Comparison of ENCODE assay signal across 14 cellular contexts in genomic region chr2:8134105-8134903, GRCh38.
DNase-seq lines count a peak whose midpoint lies in the region; ATAC-seq and TF ChIP-seq lines count a peak whose summit lies in the region.
"Had no signal": no experiment of that assay in that cellular context is flagged by ENCODE, and none has a peak within 500 bp of the region (broad histone marks: within the 10 kb centered on the region; RNA-seq: fewer than 3 reads in every experiment).

No MANE protein-coding gene starts in this region.

- intact Hi-C loops in right cardiac atrium (cut with DNase I) = no loop called here
- intact Hi-C loops in left ventricle myocardium superior (cut with micrococcal nuclease) = no loop called here
- intact Hi-C loops in uterus (cut with DNase I; ENCODE audit: low total_unique reads) = no loop called here

- TF ChIP-seq CTCF in lung (IDR thresholded peaks at IDR 0.05; ENCODE audit: control extremely low read depth, extremely low read depth) (no peak), uterus (IDR thresholded peaks at IDR 0.05) (no peak), foreskin keratinocyte (conservative IDR thresholded peaks at IDR 0.05) (no peak), MM.1S (IDR thresholded peaks at IDR 0.05; ENCODE audit: low read length) (no peak)

- peaks cover 5% of the 10 kb centered on the region for H3K4me1 ChIP-seq in right cardiac atrium (ENCODE audit: control insufficient read depth, insufficient read depth, low read length)
- H3K4me1 ChIP-seq in lung (ENCODE audit: control insufficient read depth in 2 of 2, insufficient read depth in 2 of 2, low read length in 2 of 2) = peaks cover 0 to 4% of the 10 kb centered on the region in 2 donors
- H3K4me1 ChIP-seq in uterus = no peaks in the 10 kb centered on the region
- H3K4me1 ChIP-seq in foreskin keratinocyte = no peaks in the 10 kb centered on the region
- H3K4me1 ChIP-seq in MM.1S (ENCODE audit: low read length) = no peaks in the 10 kb centered on the region

- H3K9me3 ChIP-seq in right cardiac atrium (ENCODE audit: control insufficient read depth, low read length) (no peaks in the 10 kb centered on the region), lung (ENCODE audit: control insufficient read depth in 2 of 2, insufficient read depth in 1 of 2, low read length in 1 of 2) (no peaks in the 10 kb centered on the region), uterus (no peaks in the 10 kb centered on the region), MM.1S (replicated peaks; ENCODE audit: insufficient read depth, low read length) (no peaks in the 10 kb centered on the region)
- H3K9me3 ChIP-seq: neutrophil, tibial artery had no signal

- no peak for TF ChIP-seq POLR2A in uterus (IDR thresholded peaks at IDR 0.05)

- no peaks in the 10 kb centered on the region for H3K79me2 ChIP-seq in MM.1S (ENCODE audit: low read length)

- H3K9ac ChIP-seq in MM.1S (ENCODE audit: low read length) = no peak overlapping the region

- no peak overlapping the region for H3K4me2 ChIP-seq in MM.1S (ENCODE audit: low read depth, low read length)

- no peaks in the 10 kb centered on the region for H3K27me3 ChIP-seq in right cardiac atrium (ENCODE audit: control insufficient read depth, insufficient read depth)
- no peaks in the 10 kb centered on the region for H3K27me3 ChIP-seq in lung (ENCODE audit: control insufficient read depth, insufficient read depth)
- H3K27me3 ChIP-seq in uterus = no peaks in the 10 kb centered on the region
- H3K27me3 ChIP-seq in foreskin keratinocyte = no peaks in the 10 kb centered on the region
- no peaks in the 10 kb centered on the region for H3K27me3 ChIP-seq in MM.1S (replicated peaks; ENCODE audit: insufficient read depth, low read length)
- H3K27me3 ChIP-seq: brain microvascular endothelial cell, neutrophil, tibial artery had no signal

- DNase-seq in right cardiac atrium (no peak), left ventricle myocardium superior (no peak), NCI-H748 (lab: John Stamatoyannopoulos, UW; ENCODE audit: unreplicated experiment) (peak; percentile 98), lung (ENCODE audit: low spot score) (no peak), uterus (no peak), foreskin keratinocyte (no peak), A172 (ENCODE audit: low spot score) (no peak), MM.1S (no peak)
- DNase-seq: activated gamma-delta T cell, brain microvascular endothelial cell, NCI-H226, tibial artery had no signal

- no peaks in the 10 kb centered on the region for H3F3A ChIP-seq in MM.1S (ENCODE audit: insufficient read depth, low read length)

- ATAC-seq in right cardiac atrium (peak in 1 of 2 donors; percentile 34), left ventricle myocardium superior (no peak), lung (ENCODE audit: insufficient read depth, low FRiP score) (no peak), foreskin keratinocyte (no peak)
- ATAC-seq: left lobe of liver had no signal

- H3K27ac ChIP-seq in right cardiac atrium (ENCODE audit: low read length) = peak overlapping the region; percentile 79
- H3K27ac ChIP-seq in lung (ENCODE audit: low read depth in 1 of 2, low read length in 1 of 2) = peak overlapping the region; percentile 17 to 63
- peak overlapping the region; percentile 71 to 75 for H3K27ac ChIP-seq in uterus
- no peak overlapping the region for H3K27ac ChIP-seq in foreskin keratinocyte
- no peak overlapping the region for H3K27ac ChIP-seq in MM.1S (ENCODE audit: low read length)
- H3K27ac ChIP-seq: brain microvascular endothelial cell, neutrophil, tibial artery had no signal

- 73% methylated on average over 16 of the region's 16 CpGs for WGBS in right cardiac atrium
- WGBS in lung, 2 donors = 66 to 71% methylated on average over 16 of the region's 16 CpGs

- no peaks in the 10 kb centered on the region for H3K9me2 ChIP-seq in MM.1S (replicated peaks; ENCODE audit: insufficient read depth, low read length)

- H2AFZ ChIP-seq in MM.1S (ENCODE audit: low read length) = no peak overlapping the region

- no peak overlapping the region for H3K4me3 ChIP-seq in right cardiac atrium (ENCODE audit: low read length)
- H3K4me3 ChIP-seq in lung = no peak overlapping the region
- no peak overlapping the region for H3K4me3 ChIP-seq in uterus
- H3K4me3 ChIP-seq in MM.1S (ENCODE audit: low read length) = no peak overlapping the region
- H3K4me3 ChIP-seq: tibial artery had no signal

- H4K20me1 ChIP-seq in MM.1S (ENCODE audit: insufficient read depth, low read length) = no peaks in the 10 kb centered on the region

- H3K36me3 ChIP-seq in lung (ENCODE audit: control insufficient read depth in 2 of 2, insufficient read depth in 2 of 2, low read length in 2 of 2) = no peaks in the 10 kb centered on the region
- no peaks in the 10 kb centered on the region for H3K36me3 ChIP-seq in uterus
- no peaks in the 10 kb centered on the region for H3K36me3 ChIP-seq in MM.1S (replicated peaks; ENCODE audit: insufficient read depth, low read length)
- H3K36me3 ChIP-seq: brain microvascular endothelial cell, neutrophil, tibial artery had no signal

Comparison
In these comparisons a context has a peak if more than half of its experiments do, and no peak if none do; other contexts are left out.
1. H3K27ac ChIP-seq: peak in right cardiac atrium (single experiment), lung (2 of 2) and uterus (2 of 2); none in foreskin keratinocyte (single experiment) and MM.1S (single experiment).